In the genomic region with DNA sequence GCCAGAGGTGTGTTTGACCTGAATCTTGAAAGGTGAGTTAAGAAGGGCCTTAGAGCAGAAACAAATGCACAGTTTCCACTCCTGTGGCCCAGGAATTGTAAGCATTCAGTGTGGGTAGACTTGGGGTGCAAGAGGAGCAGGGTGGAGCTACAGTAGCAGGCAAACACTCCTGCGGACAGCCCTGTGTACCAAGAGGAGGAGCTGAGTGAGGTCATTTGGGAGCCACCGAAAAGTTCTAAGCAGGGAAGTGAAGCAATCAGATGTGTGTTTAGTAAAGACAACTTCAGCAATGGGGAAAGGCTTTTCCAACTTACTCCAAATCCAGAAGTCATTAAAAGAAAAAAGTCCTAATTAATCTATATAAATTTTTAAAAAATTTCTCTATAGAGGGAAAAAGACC, we compare ENCODE assay signal across 1 cellular context.
TF ChIP-seq lines count a peak whose summit lies in the region.

No MANE protein-coding gene starts in this region.

TF ChIP-seq in HepG2, 621 proteins besides CTCF, POLR2A, EP300 and RAD21 (continued from another document and continues in another):
- TF ChIP-seq, protein P1, sequence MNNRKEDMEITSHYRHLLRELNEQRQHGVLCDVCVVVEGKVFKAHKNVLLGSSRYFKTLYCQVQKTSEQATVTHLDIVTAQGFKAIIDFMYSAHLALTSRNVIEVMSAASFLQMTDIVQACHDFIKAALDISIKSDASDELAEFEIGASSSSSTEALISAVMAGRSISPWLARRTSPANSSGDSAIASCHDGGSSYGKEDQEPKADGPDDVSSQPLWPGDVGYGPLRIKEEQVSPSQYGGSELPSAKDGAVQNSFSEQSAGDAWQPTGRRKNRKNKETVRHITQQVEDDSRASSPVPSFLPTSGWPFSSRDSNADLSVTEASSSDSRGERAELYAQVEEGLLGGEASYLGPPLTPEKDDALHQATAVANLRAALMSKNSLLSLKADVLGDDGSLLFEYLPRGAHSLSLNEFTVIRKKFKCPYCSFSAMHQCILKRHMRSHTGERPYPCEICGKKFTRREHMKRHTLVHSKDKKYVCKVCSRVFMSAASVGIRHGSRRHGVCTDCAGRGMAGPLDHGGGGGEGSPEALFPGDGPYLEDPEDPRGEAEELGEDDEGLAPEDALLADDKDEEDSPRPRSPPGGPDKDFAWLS (CRISPR knock-in tag; IDR thresholded peaks at IDR 0.05; ENCODE audit: borderline replicate concordance): no peak
- TF ChIP-seq, protein P2, sequence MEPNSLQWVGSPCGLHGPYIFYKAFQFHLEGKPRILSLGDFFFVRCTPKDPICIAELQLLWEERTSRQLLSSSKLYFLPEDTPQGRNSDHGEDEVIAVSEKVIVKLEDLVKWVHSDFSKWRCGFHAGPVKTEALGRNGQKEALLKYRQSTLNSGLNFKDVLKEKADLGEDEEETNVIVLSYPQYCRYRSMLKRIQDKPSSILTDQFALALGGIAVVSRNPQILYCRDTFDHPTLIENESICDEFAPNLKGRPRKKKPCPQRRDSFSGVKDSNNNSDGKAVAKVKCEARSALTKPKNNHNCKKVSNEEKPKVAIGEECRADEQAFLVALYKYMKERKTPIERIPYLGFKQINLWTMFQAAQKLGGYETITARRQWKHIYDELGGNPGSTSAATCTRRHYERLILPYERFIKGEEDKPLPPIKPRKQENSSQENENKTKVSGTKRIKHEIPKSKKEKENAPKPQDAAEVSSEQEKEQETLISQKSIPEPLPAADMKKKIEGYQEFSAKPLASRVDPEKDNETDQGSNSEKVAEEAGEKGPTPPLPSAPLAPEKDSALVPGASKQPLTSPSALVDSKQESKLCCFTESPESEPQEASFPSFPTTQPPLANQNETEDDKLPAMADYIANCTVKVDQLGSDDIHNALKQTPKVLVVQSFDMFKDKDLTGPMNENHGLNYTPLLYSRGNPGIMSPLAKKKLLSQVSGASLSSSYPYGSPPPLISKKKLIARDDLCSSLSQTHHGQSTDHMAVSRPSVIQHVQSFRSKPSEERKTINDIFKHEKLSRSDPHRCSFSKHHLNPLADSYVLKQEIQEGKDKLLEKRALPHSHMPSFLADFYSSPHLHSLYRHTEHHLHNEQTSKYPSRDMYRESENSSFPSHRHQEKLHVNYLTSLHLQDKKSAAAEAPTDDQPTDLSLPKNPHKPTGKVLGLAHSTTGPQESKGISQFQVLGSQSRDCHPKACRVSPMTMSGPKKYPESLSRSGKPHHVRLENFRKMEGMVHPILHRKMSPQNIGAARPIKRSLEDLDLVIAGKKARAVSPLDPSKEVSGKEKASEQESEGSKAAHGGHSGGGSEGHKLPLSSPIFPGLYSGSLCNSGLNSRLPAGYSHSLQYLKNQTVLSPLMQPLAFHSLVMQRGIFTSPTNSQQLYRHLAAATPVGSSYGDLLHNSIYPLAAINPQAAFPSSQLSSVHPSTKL (CRISPR knock-in tag; IDR thresholded peaks at IDR 0.05): peak; percentile 48
- TF ChIP-seq RXRA (CRISPR knock-in tag; IDR thresholded peaks at IDR 0.05): peak; percentile 30; the same call in 1 of the 2 replicates
- no peak for TF ChIP-seq ZFP82 (CRISPR knock-in tag; IDR thresholded peaks at IDR 0.05; ENCODE audit: borderline replicate concordance)
- no peak for TF ChIP-seq FOXA1 (IDR thresholded peaks at IDR 0.05)
- TF ChIP-seq FOXA1 (CRISPR knock-in tag; IDR thresholded peaks at IDR 0.05): peak; percentile 77
- TF ChIP-seq HNRNPUL1 (IDR thresholded peaks at IDR 0.05; ENCODE audit: low read depth, low read length): no peak
- no peak for TF ChIP-seq ZNF737 (CRISPR knock-in tag; IDR thresholded peaks at IDR 0.05; ENCODE audit: borderline replicate concordance)
- TF ChIP-seq, protein P3, sequence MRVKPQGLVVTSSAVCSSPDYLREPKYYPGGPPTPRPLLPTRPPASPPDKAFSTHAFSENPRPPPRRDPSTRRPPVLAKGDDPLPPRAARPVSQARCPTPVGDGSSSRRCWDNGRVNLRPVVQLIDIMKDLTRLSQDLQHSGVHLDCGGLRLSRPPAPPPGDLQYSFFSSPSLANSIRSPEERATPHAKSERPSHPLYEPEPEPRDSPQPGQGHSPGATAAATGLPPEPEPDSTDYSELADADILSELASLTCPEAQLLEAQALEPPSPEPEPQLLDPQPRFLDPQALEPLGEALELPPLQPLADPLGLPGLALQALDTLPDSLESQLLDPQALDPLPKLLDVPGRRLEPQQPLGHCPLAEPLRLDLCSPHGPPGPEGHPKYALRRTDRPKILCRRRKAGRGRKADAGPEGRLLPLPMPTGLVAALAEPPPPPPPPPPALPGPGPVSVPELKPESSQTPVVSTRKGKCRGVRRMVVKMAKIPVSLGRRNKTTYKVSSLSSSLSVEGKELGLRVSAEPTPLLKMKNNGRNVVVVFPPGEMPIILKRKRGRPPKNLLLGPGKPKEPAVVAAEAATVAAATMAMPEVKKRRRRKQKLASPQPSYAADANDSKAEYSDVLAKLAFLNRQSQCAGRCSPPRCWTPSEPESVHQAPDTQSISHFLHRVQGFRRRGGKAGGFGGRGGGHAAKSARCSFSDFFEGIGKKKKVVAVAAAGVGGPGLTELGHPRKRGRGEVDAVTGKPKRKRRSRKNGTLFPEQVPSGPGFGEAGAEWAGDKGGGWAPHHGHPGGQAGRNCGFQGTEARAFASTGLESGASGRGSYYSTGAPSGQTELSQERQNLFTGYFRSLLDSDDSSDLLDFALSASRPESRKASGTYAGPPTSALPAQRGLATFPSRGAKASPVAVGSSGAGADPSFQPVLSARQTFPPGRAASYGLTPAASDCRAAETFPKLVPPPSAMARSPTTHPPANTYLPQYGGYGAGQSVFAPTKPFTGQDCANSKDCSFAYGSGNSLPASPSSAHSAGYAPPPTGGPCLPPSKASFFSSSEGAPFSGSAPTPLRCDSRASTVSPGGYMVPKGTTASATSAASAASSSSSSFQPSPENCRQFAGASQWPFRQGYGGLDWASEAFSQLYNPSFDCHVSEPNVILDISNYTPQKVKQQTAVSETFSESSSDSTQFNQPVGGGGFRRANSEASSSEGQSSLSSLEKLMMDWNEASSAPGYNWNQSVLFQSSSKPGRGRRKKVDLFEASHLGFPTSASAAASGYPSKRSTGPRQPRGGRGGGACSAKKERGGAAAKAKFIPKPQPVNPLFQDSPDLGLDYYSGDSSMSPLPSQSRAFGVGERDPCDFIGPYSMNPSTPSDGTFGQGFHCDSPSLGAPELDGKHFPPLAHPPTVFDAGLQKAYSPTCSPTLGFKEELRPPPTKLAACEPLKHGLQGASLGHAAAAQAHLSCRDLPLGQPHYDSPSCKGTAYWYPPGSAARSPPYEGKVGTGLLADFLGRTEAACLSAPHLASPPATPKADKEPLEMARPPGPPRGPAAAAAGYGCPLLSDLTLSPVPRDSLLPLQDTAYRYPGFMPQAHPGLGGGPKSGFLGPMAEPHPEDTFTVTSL (CRISPR knock-in tag; IDR thresholded peaks at IDR 0.05; ENCODE audit: borderline replicate concordance): no peak
- TF ChIP-seq, protein P4, sequence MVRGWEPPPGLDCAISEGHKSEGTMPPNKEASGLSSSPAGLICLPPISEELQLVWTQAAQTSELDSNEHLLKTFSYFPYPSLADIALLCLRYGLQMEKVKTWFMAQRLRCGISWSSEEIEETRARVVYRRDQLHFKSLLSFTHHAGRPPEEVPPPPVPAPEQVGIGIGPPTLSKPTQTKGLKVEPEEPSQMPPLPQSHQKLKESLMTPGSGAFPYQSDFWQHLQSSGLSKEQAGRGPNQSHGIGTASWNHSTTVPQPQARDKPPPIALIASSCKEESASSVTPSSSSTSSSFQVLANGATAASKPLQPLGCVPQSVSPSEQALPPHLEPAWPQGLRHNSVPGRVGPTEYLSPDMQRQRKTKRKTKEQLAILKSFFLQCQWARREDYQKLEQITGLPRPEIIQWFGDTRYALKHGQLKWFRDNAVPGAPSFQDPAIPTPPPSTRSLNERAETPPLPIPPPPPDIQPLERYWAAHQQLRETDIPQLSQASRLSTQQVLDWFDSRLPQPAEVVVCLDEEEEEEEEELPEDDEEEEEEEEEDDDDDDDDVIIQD (CRISPR knock-in tag; IDR thresholded peaks at IDR 0.05; ENCODE audit: low read depth): peak; percentile 42; the same call in 1 of the 2 replicates
- TF ChIP-seq, protein P5, sequence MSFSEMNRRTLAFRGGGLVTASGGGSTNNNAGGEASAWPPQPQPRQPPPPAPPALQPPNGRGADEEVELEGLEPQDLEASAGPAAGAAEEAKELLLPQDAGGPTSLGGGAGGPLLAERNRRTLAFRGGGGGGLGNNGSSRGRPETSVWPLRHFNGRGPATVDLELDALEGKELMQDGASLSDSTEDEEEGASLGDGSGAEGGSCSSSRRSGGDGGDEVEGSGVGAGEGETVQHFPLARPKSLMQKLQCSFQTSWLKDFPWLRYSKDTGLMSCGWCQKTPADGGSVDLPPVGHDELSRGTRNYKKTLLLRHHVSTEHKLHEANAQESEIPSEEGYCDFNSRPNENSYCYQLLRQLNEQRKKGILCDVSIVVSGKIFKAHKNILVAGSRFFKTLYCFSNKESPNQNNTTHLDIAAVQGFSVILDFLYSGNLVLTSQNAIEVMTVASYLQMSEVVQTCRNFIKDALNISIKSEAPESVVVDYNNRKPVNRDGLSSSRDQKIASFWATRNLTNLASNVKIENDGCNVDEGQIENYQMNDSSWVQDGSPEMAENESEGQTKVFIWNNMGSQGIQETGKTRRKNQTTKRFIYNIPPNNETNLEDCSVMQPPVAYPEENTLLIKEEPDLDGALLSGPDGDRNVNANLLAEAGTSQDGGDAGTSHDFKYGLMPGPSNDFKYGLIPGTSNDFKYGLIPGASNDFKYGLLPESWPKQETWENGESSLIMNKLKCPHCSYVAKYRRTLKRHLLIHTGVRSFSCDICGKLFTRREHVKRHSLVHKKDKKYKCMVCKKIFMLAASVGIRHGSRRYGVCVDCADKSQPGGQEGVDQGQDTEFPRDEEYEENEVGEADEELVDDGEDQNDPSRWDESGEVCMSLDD (CRISPR knock-in tag; IDR thresholded peaks at IDR 0.05; ENCODE audit: borderline replicate concordance): peak; percentile 38; the same call in 1 of the 2 replicates
- TF ChIP-seq FOXA3 (CRISPR knock-in tag; IDR thresholded peaks at IDR 0.05): 0 out of 2 replicates have a peak, but pooled peaks have one; percentile 24
- TF ChIP-seq JUNB (CRISPR knock-in tag; IDR thresholded peaks at IDR 0.05; ENCODE audit: borderline replicate concordance): no peak
- TF ChIP-seq, protein P6, sequence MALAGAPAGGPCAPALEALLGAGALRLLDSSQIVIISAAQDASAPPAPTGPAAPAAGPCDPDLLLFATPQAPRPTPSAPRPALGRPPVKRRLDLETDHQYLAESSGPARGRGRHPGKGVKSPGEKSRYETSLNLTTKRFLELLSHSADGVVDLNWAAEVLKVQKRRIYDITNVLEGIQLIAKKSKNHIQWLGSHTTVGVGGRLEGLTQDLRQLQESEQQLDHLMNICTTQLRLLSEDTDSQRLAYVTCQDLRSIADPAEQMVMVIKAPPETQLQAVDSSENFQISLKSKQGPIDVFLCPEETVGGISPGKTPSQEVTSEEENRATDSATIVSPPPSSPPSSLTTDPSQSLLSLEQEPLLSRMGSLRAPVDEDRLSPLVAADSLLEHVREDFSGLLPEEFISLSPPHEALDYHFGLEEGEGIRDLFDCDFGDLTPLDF (CRISPR knock-in tag; IDR thresholded peaks at IDR 0.05): no peak
- TF ChIP-seq, protein P7, sequence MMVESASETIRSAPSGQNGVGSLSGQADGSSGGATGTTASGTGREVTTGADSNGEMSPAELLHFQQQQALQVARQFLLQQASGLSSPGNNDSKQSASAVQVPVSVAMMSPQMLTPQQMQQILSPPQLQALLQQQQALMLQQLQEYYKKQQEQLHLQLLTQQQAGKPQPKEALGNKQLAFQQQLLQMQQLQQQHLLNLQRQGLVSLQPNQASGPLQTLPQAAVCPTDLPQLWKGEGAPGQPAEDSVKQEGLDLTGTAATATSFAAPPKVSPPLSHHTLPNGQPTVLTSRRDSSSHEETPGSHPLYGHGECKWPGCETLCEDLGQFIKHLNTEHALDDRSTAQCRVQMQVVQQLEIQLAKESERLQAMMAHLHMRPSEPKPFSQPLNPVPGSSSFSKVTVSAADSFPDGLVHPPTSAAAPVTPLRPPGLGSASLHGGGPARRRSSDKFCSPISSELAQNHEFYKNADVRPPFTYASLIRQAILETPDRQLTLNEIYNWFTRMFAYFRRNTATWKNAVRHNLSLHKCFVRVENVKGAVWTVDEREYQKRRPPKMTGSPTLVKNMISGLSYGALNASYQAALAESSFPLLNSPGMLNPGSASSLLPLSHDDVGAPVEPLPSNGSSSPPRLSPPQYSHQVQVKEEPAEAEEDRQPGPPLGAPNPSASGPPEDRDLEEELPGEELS (CRISPR knock-in tag; IDR thresholded peaks at IDR 0.05): 0 out of 2 replicates have a peak, but pooled peaks have one; percentile 31
- TF ChIP-seq ZNF672 (CRISPR knock-in tag; IDR thresholded peaks at IDR 0.05): no peak
- no peak for TF ChIP-seq ZSCAN12 (CRISPR knock-in tag; IDR thresholded peaks at IDR 0.05)
- TF ChIP-seq ZMYM4 (CRISPR knock-in tag; IDR thresholded peaks at IDR 0.05): peak; percentile 63
- TF ChIP-seq PHF5A (CRISPR knock-in tag; IDR thresholded peaks at IDR 0.05; ENCODE audit: low read depth, unreplicated experiment): no peak
- no peak for TF ChIP-seq NCOA5 (CRISPR knock-in tag; IDR thresholded peaks at IDR 0.05)
- TF ChIP-seq ZNF747 (CRISPR knock-in tag; IDR thresholded peaks at IDR 0.05; ENCODE audit: borderline replicate concordance): no peak
- TF ChIP-seq ZSCAN20 (CRISPR knock-in tag; IDR thresholded peaks at IDR 0.05; ENCODE audit: borderline replicate concordance): no peak
- no peak for TF ChIP-seq RXRB (CRISPR knock-in tag; IDR thresholded peaks at IDR 0.05; ENCODE audit: borderline replicate concordance)
- peak; percentile 18; the same call in 1 of the 2 replicates for TF ChIP-seq NCOA2 (CRISPR knock-in tag; IDR thresholded peaks at IDR 0.05)
- TF ChIP-seq SALL1 (CRISPR knock-in tag; IDR thresholded peaks at IDR 0.05): peak; percentile 44; the same call in 1 of the 2 replicates
- peak; percentile 76 for TF ChIP-seq RARA (CRISPR knock-in tag; IDR thresholded peaks at IDR 0.05)
- TF ChIP-seq, protein P8, sequence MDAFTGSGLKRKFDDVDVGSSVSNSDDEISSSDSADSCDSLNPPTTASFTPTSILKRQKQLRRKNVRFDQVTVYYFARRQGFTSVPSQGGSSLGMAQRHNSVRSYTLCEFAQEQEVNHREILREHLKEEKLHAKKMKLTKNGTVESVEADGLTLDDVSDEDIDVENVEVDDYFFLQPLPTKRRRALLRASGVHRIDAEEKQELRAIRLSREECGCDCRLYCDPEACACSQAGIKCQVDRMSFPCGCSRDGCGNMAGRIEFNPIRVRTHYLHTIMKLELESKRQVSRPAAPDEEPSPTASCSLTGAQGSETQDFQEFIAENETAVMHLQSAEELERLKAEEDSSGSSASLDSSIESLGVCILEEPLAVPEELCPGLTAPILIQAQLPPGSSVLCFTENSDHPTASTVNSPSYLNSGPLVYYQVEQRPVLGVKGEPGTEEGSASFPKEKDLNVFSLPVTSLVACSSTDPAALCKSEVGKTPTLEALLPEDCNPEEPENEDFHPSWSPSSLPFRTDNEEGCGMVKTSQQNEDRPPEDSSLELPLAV (CRISPR knock-in tag; conservative IDR thresholded peaks at IDR 0.05; ENCODE audit: low read depth): no peak
- peak; percentile 42; the same call in 1 of the 2 replicates for TF ChIP-seq POGZ (CRISPR knock-in tag; IDR thresholded peaks at IDR 0.05)
- TF ChIP-seq FOXP1 (IDR thresholded peaks at IDR 0.05): no peak
- TF ChIP-seq FOXP1 (CRISPR knock-in tag; IDR thresholded peaks at IDR 0.05): peak; percentile 19; the same call in 1 of the 2 replicates
- TF ChIP-seq, protein P9, sequence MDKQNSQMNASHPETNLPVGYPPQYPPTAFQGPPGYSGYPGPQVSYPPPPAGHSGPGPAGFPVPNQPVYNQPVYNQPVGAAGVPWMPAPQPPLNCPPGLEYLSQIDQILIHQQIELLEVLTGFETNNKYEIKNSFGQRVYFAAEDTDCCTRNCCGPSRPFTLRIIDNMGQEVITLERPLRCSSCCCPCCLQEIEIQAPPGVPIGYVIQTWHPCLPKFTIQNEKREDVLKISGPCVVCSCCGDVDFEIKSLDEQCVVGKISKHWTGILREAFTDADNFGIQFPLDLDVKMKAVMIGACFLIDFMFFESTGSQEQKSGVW (CRISPR knock-in tag; IDR thresholded peaks at IDR 0.05; ENCODE audit: borderline replicate concordance): no peak
